13 cellular contexts compared by ENCODE assay signal in the genomic region with DNA sequence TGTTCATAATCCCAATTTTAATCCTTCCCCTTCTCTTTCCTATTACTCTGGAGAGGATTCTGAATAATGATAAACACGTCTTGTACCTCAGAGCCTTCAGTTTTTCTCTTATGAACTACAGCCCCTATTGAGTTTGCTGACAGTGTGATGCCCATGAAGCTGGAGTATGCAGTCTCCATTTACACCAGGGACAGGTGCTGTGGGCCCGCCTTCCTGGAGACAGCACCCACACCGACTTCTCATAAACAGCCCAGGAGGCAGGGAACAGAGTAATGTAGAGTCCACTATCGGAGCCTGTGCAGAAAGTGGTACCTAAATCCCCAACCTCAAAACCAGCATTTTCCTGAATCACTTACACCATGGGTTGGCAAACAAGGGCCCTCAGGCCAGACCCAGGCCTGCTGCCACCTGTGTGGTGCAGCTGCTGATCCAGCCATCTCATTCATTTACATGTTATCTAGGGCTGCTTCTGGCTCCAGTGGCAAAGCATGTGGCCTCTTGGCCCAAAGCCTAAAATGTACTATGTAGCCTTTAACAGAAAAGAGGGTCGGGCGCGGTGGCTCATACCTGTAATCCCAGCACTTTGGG.
DNase-seq lines count a peak whose midpoint lies in the region; ATAC-seq, FAIRE-seq and TF ChIP-seq lines count a peak whose summit lies in the region.
"Had no signal": no experiment of that assay in that cellular context is flagged by ENCODE, and none has a peak within 500 bp of the region (broad histone marks: within the 10 kb centered on the region; RNA-seq: fewer than 3 reads in every experiment).

No MANE protein-coding gene starts in this region.

- peaks cover 39% of the 10 kb centered on the region for H3K4me1 ChIP-seq in Loucy (ENCODE audit: insufficient read depth, low read length, poor library complexity, severe bottlenecking)
- H3K4me1 ChIP-seq in GM12878 (ENCODE audit: control insufficient read depth, insufficient read depth, low read length) = peaks cover 15% of the 10 kb centered on the region
- H3K4me1 ChIP-seq in left ventricle myocardium inferior = peaks cover 3% of the 10 kb centered on the region

- H3K9me3 ChIP-seq in Loucy (ENCODE audit: insufficient read depth, low read depth, low read length) (no peaks in the 10 kb centered on the region), GM12878 (replicated peaks; ENCODE audit: control insufficient read depth, insufficient read depth, low read length) (no peaks in the 10 kb centered on the region; the same call in 2 of the 3 replicates), left ventricle myocardium inferior (replicated peaks) (no peaks in the 10 kb centered on the region)
- H3K9me3 ChIP-seq: neutrophil had no signal

- H4K20me1 ChIP-seq in Loucy (ENCODE audit: insufficient read depth, low read length, poor library complexity, severe bottlenecking) (no peaks in the 10 kb centered on the region), GM12878 (ENCODE audit: control insufficient read depth, insufficient read depth) (no peaks in the 10 kb centered on the region)

- peaks cover 43% of the 10 kb centered on the region for H3K4me1 Mint-ChIP-seq in CD14-positive monocyte

- H3K4me2 ChIP-seq in Loucy (ENCODE audit: low read depth, low read length, poor library complexity, severe bottlenecking) (peak overlapping the region; percentile 73), GM12878 (ENCODE audit: control insufficient read depth, insufficient read depth) (no peak overlapping the region; the same call in none of the 2 replicates)
- H3K4me2 ChIP-seq: hepatocyte had no signal

- peak overlapping the region in 1 of 2 donors; percentile 40 for H3K4me3 Mint-ChIP-seq in CD14-positive monocyte

- H3K36me3 Mint-ChIP-seq in CD14-positive monocyte = peaks cover 81 to 87% of the 10 kb centered on the region in 2 donors

- 63% methylated on average over 7 of the region's 7 CpGs for WGBS in GM12878 (ENCODE audit: insufficient coverage, insufficient replicate concordance, low lambda C conversion rate, missing lambda C conversion rate)

- no peak for FAIRE-seq in GM12878 (lab: Jason Lieb, UNC)

- DNase-seq in CD14-positive monocyte (ENCODE audit: low spot score) (no peak), GM12878 (ENCODE audit: low read depth, low spot score) (no peak), kidney glomerular epithelial cell (lab: John Stamatoyannopoulos, UW) (no peak), left ventricle myocardium inferior (no peak), mesenteric fat pad (ENCODE audit: low spot score) (no peak)
- DNase-seq in stimulated activated CD4-positive, alpha-beta T cell treated with anti-CD3 and anti-CD28 coated beads, Interleukin-4, amount 100 ng/mL, for 4 hours = no peak

- no peak for TF ChIP-seq EP300 in GM12878 (IDR thresholded peaks at IDR 0.05; ENCODE audit: borderline replicate concordance in 1 of 2, control insufficient read depth in 1 of 2, low read depth in 2 of 2, low read length in 2 of 2)

- H3K4me3 ChIP-seq in Loucy (ENCODE audit: low read length, poor library complexity, severe bottlenecking) (peak overlapping the region; percentile 56), GM12878 (no peak overlapping the region), left ventricle myocardium inferior (no peak overlapping the region)
- H3K4me3 ChIP-seq: hepatocyte had no signal

- no peak for TF ChIP-seq POLR2A in GM12878 (IDR thresholded peaks at IDR 0.05; ENCODE audit: low read depth, low read length)

- H3K27me3 Mint-ChIP-seq in CD14-positive monocyte (ENCODE audit: low read depth in 3 of 3) = peaks cover 2 to 5% (median 4%) of the 10 kb centered on the region in 3 donors

- SMC1A ChIA-PET in GM12878 (lab: Charles Lee; ENCODE audit: uncharacterized antibody, unreplicated experiment) = interaction anchor here (1.4 to 1.8 kb wide), 4 partner anchors 14 to 36 kb away, joined by 3 to 5 read pairs (median 4); no protein-coding TSS in a partner anchor

- RAD21 ChIA-PET in GM12878 (lab: Charles Lee; ENCODE audit: unreplicated experiment) = interaction anchor here (1.6 to 1.8 kb wide), 2 partner anchors 24 to 29 kb away, joined by 5 to 11 read pairs; no protein-coding TSS in a partner anchor

- peak overlapping the region in 4 of 7 donors; percentile 4 to 63 (median 10) for H3K27ac Mint-ChIP-seq in CD14-positive monocyte

- peaks cover 0 to 6% (median 2%) of the 10 kb centered on the region in 7 donors for H3K9me3 Mint-ChIP-seq in CD14-positive monocyte

- H3F3A ChIP-seq in Loucy (ENCODE audit: low read depth) = 0 out of 2 replicates have a peak, but pooled peaks cover 5% of the 10 kb centered on the region

- CTCF ChIA-PET in GM12878 (lab: Yijun Ruan, JAX) = interaction anchor here (0.8 to 2.6 kb wide), 8 partner anchors 16 to 447 kb away, joined by 3 to 13 read pairs (median 4); no protein-coding TSS in a partner anchor

- H2AFZ ChIP-seq in Loucy (ENCODE audit: low read length) = no peak overlapping the region
- H2AFZ ChIP-seq in GM12878 (ENCODE audit: control insufficient read depth, low read depth, low read length) = no peak overlapping the region
- H2AFZ ChIP-seq: hepatocyte had no signal

- intact Hi-C loops in CD14-positive monocyte (cut with micrococcal nuclease) = no loop called here
- intact Hi-C loops in GM12878 (cut with micrococcal nuclease; ENCODE audit: unreplicated experiment) = loop anchor here (2.0 kb wide), 1 partner anchor 25 kb away; no protein-coding TSS in a partner anchor
- intact Hi-C loops in left ventricle myocardium inferior (cut with micrococcal nuclease) = no loop called here

- H3K9me2 ChIP-seq in Loucy (replicated peaks; ENCODE audit: low read depth, low read length) = no peaks in the 10 kb centered on the region

- 0 out of 2 replicates have a peak overlapping the region, but pooled peaks have one; percentile 1 for H3K27ac ChIP-seq in GM12878 (ENCODE audit: control insufficient read depth, insufficient read depth)
- no peak overlapping the region for H3K27ac ChIP-seq in left ventricle myocardium inferior (replicated peaks)
- H3K27ac ChIP-seq: C4-2B, hepatocyte, neutrophil, VCaP had no signal

- peaks cover 11% of the 10 kb centered on the region for H3K36me3 ChIP-seq in Loucy (ENCODE audit: insufficient read depth, low read length)
- no peaks in the 10 kb centered on the region for H3K36me3 ChIP-seq in GM12878 (ENCODE audit: control insufficient read depth in 2 of 2, insufficient read depth in 2 of 2, low read length in 1 of 2)
- no peaks in the 10 kb centered on the region for H3K36me3 ChIP-seq in left ventricle myocardium inferior
- H3K36me3 ChIP-seq: neutrophil had no signal

- peak; percentile 28 for ATAC-seq in GM18511 (IDR thresholded peaks at IDR 0.05; ENCODE audit: unreplicated experiment)
- ATAC-seq in GM12878 = peak; percentile 31
- ATAC-seq: left lobe of liver had no signal

- no TSS peak for BruUV-seq in GM12878 (replicated peaks; lab: Mats Ljungman, UMichigan)

- H3K9ac ChIP-seq in Loucy (ENCODE audit: low read depth, low read length, poor library complexity, severe bottlenecking) = peak overlapping the region; percentile 49
- H3K9ac ChIP-seq in GM12878 (ENCODE audit: control insufficient read depth, insufficient read depth, low read length) = no peak overlapping the region

- TF ChIP-seq CTCF in CD14-positive monocyte (IDR thresholded peaks at IDR 0.05) (no peak), Loucy (conservative IDR thresholded peaks at IDR 0.05; ENCODE audit: low read length) (no peak), GM12878 (IDR thresholded peaks at IDR 0.05 in 2 of 3, conservative IDR thresholded peaks at IDR 0.05 in 1 of 3; ENCODE audit: control insufficient read depth in 2 of 3, extremely low read depth in 1 of 3, insufficient read depth in 1 of 3, low read depth in 3 of 3, low read length in 3 of 3) (no peak), left ventricle myocardium inferior (IDR thresholded peaks at IDR 0.05; ENCODE audit: borderline replicate concordance) (no peak)

- no peaks in the 10 kb centered on the region for H3K79me2 ChIP-seq in Loucy (ENCODE audit: insufficient read depth, low read length)
- H3K79me2 ChIP-seq in GM12878 (ENCODE audit: control insufficient read depth, insufficient read depth, low read length) = no peaks in the 10 kb centered on the region
- H3K79me2 ChIP-seq: hepatocyte had no signal

- H3K27me3 ChIP-seq in Loucy (ENCODE audit: insufficient read depth, low read length, poor library complexity, severe bottlenecking) = no peaks in the 10 kb centered on the region
- H3K27me3 ChIP-seq in GM12878 (replicated peaks in 1 of 2; ENCODE audit: control insufficient read depth in 2 of 2, insufficient read depth in 2 of 2, low read length in 1 of 2) = no peaks in the 10 kb centered on the region
- peaks cover 9% of the 10 kb centered on the region for H3K27me3 ChIP-seq in left ventricle myocardium inferior (ENCODE audit: low read depth)
- H3K27me3 ChIP-seq: hepatocyte had no signal

- in situ Hi-C loops in GM12878 (cut with MboI) = no loop called here

- no peak for TF ChIP-seq RAD21 in GM12878 (IDR thresholded peaks at IDR 0.05; ENCODE audit: insufficient read depth, low read depth, low read length)

- POLR2A ChIA-PET in GM12878 (lab: Charles Lee) = interaction anchor here (0.6 kb wide), 1 partner anchor 1447 kb away, joined by 6 read pairs; no protein-coding TSS in a partner anchor

TF ChIP-seq in GM12878, 131 proteins besides CTCF, POLR2A, EP300 and RAD21 (continues in another document):
- no peak for TF ChIP-seq ZNF207 (IDR thresholded peaks at IDR 0.05; ENCODE audit: borderline replicate concordance)
